ENCODE assay signal across 12 cellular contexts in the genomic region with DNA sequence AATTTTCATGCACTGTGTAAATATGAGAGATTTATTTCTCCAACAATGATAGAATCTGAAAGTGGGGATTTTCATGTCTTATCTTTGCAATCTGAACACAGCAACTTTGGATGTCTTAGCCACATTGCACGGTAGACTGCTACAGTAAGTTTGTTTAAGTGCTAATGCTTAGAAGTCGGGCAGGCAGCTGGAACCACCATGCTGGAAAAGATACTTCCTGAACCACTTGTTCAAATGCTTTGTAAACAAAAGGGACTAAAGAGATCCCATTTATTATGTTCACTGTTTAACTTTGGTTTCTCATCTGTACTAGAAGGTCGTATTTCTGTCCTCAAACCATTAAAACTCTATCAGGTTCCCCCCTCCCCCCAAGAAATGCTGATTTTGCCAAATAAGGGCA.
DNase-seq lines count a peak whose midpoint lies in the region; ATAC-seq and TF ChIP-seq lines count a peak whose summit lies in the region.
"Had no signal": no experiment of that assay in that cellular context is flagged by ENCODE, and none has a peak within 500 bp of the region (broad histone marks: within the 10 kb centered on the region; RNA-seq: fewer than 3 reads in every experiment).

No MANE protein-coding gene starts in this region.

- DNase-seq in Daoy (ENCODE audit: low read depth) (peak; percentile 43), NCI-H1105 treated with DMSO at 0.1 percent for 48 hours (lab: John Stamatoyannopoulos, UW) (peak; percentile 77), lung microvascular endothelial cell (ENCODE audit: low read depth in 2 of 2) (peak; percentile 43 to 46), heart left ventricle (no peak)
- DNase-seq: anterior cingulate cortex, mesendoderm, NCI-H2227 treated with DMSO at 0.1 percent for 48 hours had no signal

- no peak overlapping the region for H3K4me3 ChIP-seq in heart left ventricle
- H3K4me3 ChIP-seq: thoracic aorta had no signal

- TF ChIP-seq CTCF in heart left ventricle (IDR thresholded peaks at IDR 0.05): no peak

- H3K27ac Mint-ChIP-seq in T-helper 1 cell treated with Interleukin-12 subunit alpha and Interleukin-12 subunit beta and Interleukin-4 antibody, amounts not matched to agents 30 μg/mL and 1 μg/mL, for 36 hours: peak overlapping the region; percentile 49

- WGBS in heart left ventricle, 4 donors: 57 to 65% (median 58%) methylated on average over 3 of the region's 3 CpGs

- intact Hi-C loops in heart left ventricle (cut with DNase I): loop anchor here in 3 of 10 donors (10.0 kb wide), 3 partner anchors 232 to 432 kb away; no protein-coding TSS in a partner anchor

- H3K9me3 Mint-ChIP-seq in T-helper 1 cell treated with Interleukin-12 subunit alpha and Interleukin-12 subunit beta and Interleukin-4 antibody, amounts not matched to agents 30 μg/mL and 1 μg/mL, for 36 hours: no peaks in the 10 kb centered on the region

- no peak overlapping the region for H3K27ac ChIP-seq in heart left ventricle
- H3K27ac ChIP-seq: thoracic aorta had no signal

- no peaks in the 10 kb centered on the region for H3K9me3 ChIP-seq in heart left ventricle
- H3K9me3 ChIP-seq: thoracic aorta had no signal

- H3K36me3 ChIP-seq in heart left ventricle: no peaks in the 10 kb centered on the region
- H3K36me3 ChIP-seq: thoracic aorta had no signal

- H3K27me3 Mint-ChIP-seq in T-helper 1 cell treated with Interleukin-12 subunit alpha and Interleukin-12 subunit beta and Interleukin-4 antibody, amounts not matched to agents 30 μg/mL and 1 μg/mL, for 36 hours (ENCODE audit: low read depth): no peaks in the 10 kb centered on the region

- peaks cover 43% of the 10 kb centered on the region for H3K4me1 Mint-ChIP-seq in T-helper 1 cell treated with Interleukin-12 subunit alpha and Interleukin-12 subunit beta and Interleukin-4 antibody, amounts not matched to agents 30 μg/mL and 1 μg/mL, for 36 hours (ENCODE audit: low read depth)

- H3K27me3 ChIP-seq in heart left ventricle: peaks cover 0 to 10% (median 0%) of the 10 kb centered on the region in 9 donors

- H3K4me3 Mint-ChIP-seq in T-helper 1 cell treated with Interleukin-12 subunit alpha and Interleukin-12 subunit beta and Interleukin-4 antibody, amounts not matched to agents 30 μg/mL and 1 μg/mL, for 36 hours: peak overlapping the region; percentile 17

- ATAC-seq in heart left ventricle (no peak), HG03045 (IDR thresholded peaks at IDR 0.05; ENCODE audit: unreplicated experiment) (no peak), GM21576 (IDR thresholded peaks at IDR 0.05; ENCODE audit: unreplicated experiment) (no peak), HG02678 (IDR thresholded peaks at IDR 0.05; ENCODE audit: unreplicated experiment) (no peak)

- peaks cover 16% of the 10 kb centered on the region for H3K36me3 Mint-ChIP-seq in T-helper 1 cell treated with Interleukin-12 subunit alpha and Interleukin-12 subunit beta and Interleukin-4 antibody, amounts not matched to agents 30 μg/mL and 1 μg/mL, for 36 hours (ENCODE audit: low read depth)

- H3K4me1 ChIP-seq in heart left ventricle: peaks cover 0 to 76% (median 0%) of the 10 kb centered on the region in 12 donors

- no peak for TF ChIP-seq POLR2A in heart left ventricle (IDR thresholded peaks at IDR 0.05)

Comparison
In these comparisons a context has a peak if more than half of its experiments do, and no peak if none do; other contexts are left out.
1. DNase-seq: peak in Daoy (single experiment), NCI-H1105 treated with DMSO at 0.1 percent for 48 hours (single experiment) and lung microvascular endothelial cell (2 of 2); none in heart left ventricle (0 of 5).